In genomic region chr2:118202707-118203303, GRCh38 we compare ENCODE assay signal across 8 cellular contexts.
DNase-seq lines count a peak whose midpoint lies in the region; FAIRE-seq and TF ChIP-seq lines count a peak whose summit lies in the region.

No MANE protein-coding gene starts in this region.

- intact Hi-C loops in colonic mucosa (cut with DNase I), result no loop called here

- peak; percentile 62 for DNase-seq in SIG-M5 treated with dmso at 0.1 percent for 504 hours (lab: John Stamatoyannopoulos, UW; ENCODE audit: unreplicated experiment)
- DNase-seq in SIG-M5 (lab: John Stamatoyannopoulos, UW), result no peak
- peak; percentile 30 for DNase-seq in H54 (ENCODE audit: insufficient read length, low spot score)
- DNase-seq in MG63, result peak; percentile 45
- DNase-seq in WERI-Rb-1, result peak; percentile 35
- no peak for DNase-seq in colonic mucosa
- peak; percentile 31 for DNase-seq in medulla oblongata (ENCODE audit: extremely low spot score)
- peak in 1 of 2 donors; percentile 32 for DNase-seq in tibial nerve (ENCODE audit: low spot score in 2 of 2)

- WGBS in tibial nerve, 2 donors, result 49 to 51% methylated on average over 8 of the region's 8 CpGs

- H3K36me3 ChIP-seq in MG63 (no peaks in the 10 kb centered on the region), WERI-Rb-1 (no peaks in the 10 kb centered on the region), colonic mucosa (no peaks in the 10 kb centered on the region), tibial nerve (no peaks in the 10 kb centered on the region)

- no peaks in the 10 kb centered on the region for H3K4me1 ChIP-seq in colonic mucosa
- H3K4me1 ChIP-seq in tibial nerve, result no peaks in the 10 kb centered on the region

- TF ChIP-seq EP300 in tibial nerve (IDR thresholded peaks at IDR 0.05), result no peak

- no peak for FAIRE-seq in H54 (lab: Jason Lieb, UNC)

- H3K27ac ChIP-seq in WERI-Rb-1, result no peak overlapping the region
- no peak overlapping the region for H3K27ac ChIP-seq in colonic mucosa
- H3K27ac ChIP-seq in tibial nerve, result no peak overlapping the region

- H3K9me3 ChIP-seq in MG63 (no peaks in the 10 kb centered on the region), WERI-Rb-1 (ENCODE audit: severe bottlenecking) (no peaks in the 10 kb centered on the region), colonic mucosa (no peaks in the 10 kb centered on the region), tibial nerve (no peaks in the 10 kb centered on the region)

- no peak overlapping the region for H3K9ac ChIP-seq in colonic mucosa (ENCODE audit: low read depth in 2 of 2, low read length in 2 of 2)

- H3K27me3 ChIP-seq in MG63, result no peaks in the 10 kb centered on the region
- H3K27me3 ChIP-seq in WERI-Rb-1 (ENCODE audit: insufficient read depth, low read depth, severe bottlenecking), result peaks cover 84% of the 10 kb centered on the region
- H3K27me3 ChIP-seq in colonic mucosa, result no peaks in the 10 kb centered on the region
- H3K27me3 ChIP-seq in tibial nerve, result peaks cover 0 to 4% of the 10 kb centered on the region in 2 donors

- TF ChIP-seq POLR2A in H54 (IDR thresholded peaks at IDR 0.05; ENCODE audit: low read depth, low read length) (no peak), tibial nerve (IDR thresholded peaks at IDR 0.05) (no peak)

- TF ChIP-seq CTCF in WERI-Rb-1 (IDR thresholded peaks at IDR 0.05; ENCODE audit: low read depth, low read length), result peak; percentile 85
- peak; percentile 68 for TF ChIP-seq CTCF in colonic mucosa (IDR thresholded peaks at IDR 0.05)
- peak; percentile 39 to 75 (median 55) for TF ChIP-seq CTCF in tibial nerve (IDR thresholded peaks at IDR 0.05)

- no peak overlapping the region for H3K4me3 ChIP-seq in MG63
- H3K4me3 ChIP-seq in WERI-Rb-1 (ENCODE audit: low read depth, low read length), result no peak overlapping the region
- H3K4me3 ChIP-seq in colonic mucosa, result no peak overlapping the region
- H3K4me3 ChIP-seq in tibial nerve, result no peak overlapping the region

Comparison
In these comparisons a context has a peak if more than half of its experiments do, and no peak if none do; other contexts are left out.
1. DNase-seq: peak in SIG-M5 treated with dmso at 0.1 percent for 504 hours (single experiment), H54 (single experiment), MG63 (single experiment), WERI-Rb-1 (single experiment) and medulla oblongata (single experiment); none in SIG-M5 (single experiment) and colonic mucosa (single experiment).
2. Peak in every context shown above with its lines, with median percentiles within 50 percentile points of each other: CTCF ChIP-seq.